ENCODE assay signal across 2 cellular contexts in the genomic region with DNA sequence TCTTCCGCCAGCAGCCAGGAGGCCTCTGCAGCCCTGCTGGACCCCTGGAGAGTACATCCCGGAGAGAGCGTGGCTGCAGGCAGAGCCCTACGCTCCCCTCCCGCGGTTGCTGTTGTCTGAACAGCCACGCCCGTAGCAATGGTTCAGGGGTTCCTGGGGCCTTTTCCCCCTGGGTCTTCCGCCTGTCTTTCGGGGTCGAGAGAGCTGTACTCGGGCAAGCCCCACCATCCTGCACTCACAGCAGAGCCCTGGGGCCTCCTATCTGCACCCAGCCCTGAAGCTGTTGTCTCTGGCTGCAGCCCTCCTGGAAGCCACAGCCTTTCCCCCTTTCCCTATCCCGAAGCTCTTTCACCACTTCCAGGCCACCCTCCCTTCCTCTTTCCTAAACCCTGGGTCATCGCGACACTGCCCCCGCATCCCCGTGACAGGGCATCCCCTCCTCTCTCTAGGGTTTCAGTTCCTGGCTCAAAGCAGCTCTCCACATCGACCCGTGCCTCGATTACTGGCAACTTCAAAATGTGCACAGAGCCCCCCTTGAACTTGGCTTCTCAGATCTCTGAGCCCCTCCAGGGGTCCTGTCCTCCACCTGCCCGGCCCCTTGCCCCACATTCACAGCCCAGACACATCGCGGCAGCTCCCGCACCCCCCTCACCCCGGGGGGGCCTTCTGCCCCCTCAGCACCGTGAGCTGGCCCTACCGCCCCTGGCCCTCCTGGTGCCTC.
TF ChIP-seq lines count a peak whose summit lies in the region.

No MANE protein-coding gene starts in this region.

TF ChIP-seq in A549, 52 proteins besides CTCF, POLR2A, EP300 and RAD21:
- TF ChIP-seq NFE2L2 (conservative IDR thresholded peaks at IDR 0.05; ENCODE audit: low read length) (no peak), MAZ (IDR thresholded peaks at IDR 0.05; ENCODE audit: borderline replicate concordance, low read depth, low read length) (no peak), CBX8 (IDR thresholded peaks at IDR 0.05) (no peak), BHLHE40 (IDR thresholded peaks at IDR 0.05; ENCODE audit: low read depth, low read length) (no peak), FOXS1 (CRISPR knock-in tag; IDR thresholded peaks at IDR 0.05) (no peak), TFCP2L1 (CRISPR knock-in tag; IDR thresholded peaks at IDR 0.05) (no peak), ZSCAN20 (CRISPR knock-in tag; IDR thresholded peaks at IDR 0.05) (no peak), CEBPB (IDR thresholded peaks at IDR 0.05) (no peak), EHMT2 (IDR thresholded peaks at IDR 0.05; ENCODE audit: low read depth) (no peak)
- TF ChIP-seq, protein P1, sequence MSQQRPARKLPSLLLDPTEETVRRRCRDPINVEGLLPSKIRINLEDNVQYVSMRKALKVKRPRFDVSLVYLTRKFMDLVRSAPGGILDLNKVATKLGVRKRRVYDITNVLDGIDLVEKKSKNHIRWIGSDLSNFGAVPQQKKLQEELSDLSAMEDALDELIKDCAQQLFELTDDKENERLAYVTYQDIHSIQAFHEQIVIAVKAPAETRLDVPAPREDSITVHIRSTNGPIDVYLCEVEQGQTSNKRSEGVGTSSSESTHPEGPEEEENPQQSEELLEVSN (IDR thresholded peaks at IDR 0.05; ENCODE audit: borderline replicate concordance, low read depth) = no peak
- TF ChIP-seq, protein P2, sequence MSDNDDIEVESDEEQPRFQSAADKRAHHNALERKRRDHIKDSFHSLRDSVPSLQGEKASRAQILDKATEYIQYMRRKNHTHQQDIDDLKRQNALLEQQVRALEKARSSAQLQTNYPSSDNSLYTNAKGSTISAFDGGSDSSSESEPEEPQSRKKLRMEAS (IDR thresholded peaks at IDR 0.05) = no peak

TF ChIP-seq in GM12878, 131 proteins besides CTCF, POLR2A, EP300 and RAD21:
- TF ChIP-seq, protein P3, sequence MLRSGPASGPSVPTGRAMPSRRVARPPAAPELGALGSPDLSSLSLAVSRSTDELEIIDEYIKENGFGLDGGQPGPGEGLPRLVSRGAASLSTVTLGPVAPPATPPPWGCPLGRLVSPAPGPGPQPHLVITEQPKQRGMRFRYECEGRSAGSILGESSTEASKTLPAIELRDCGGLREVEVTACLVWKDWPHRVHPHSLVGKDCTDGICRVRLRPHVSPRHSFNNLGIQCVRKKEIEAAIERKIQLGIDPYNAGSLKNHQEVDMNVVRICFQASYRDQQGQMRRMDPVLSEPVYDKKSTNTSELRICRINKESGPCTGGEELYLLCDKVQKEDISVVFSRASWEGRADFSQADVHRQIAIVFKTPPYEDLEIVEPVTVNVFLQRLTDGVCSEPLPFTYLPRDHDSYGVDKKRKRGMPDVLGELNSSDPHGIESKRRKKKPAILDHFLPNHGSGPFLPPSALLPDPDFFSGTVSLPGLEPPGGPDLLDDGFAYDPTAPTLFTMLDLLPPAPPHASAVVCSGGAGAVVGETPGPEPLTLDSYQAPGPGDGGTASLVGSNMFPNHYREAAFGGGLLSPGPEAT (IDR thresholded peaks at IDR 0.05; ENCODE audit: low read depth) = no peak
- TF ChIP-seq ATF7 (IDR thresholded peaks at IDR 0.05; ENCODE audit: low read depth) = no peak
- TF ChIP-seq MEF2A (IDR thresholded peaks at IDR 0.05; ENCODE audit: insufficient read depth, low read depth, low read length) = no peak
- TF ChIP-seq CBFB (IDR thresholded peaks at IDR 0.05; ENCODE audit: low read depth) = no peak
- TF ChIP-seq SMARCA5 (IDR thresholded peaks at IDR 0.05) = no peak
- no peak for TF ChIP-seq IKZF1 (conservative IDR thresholded peaks at IDR 0.05)
- TF ChIP-seq, protein P4, sequence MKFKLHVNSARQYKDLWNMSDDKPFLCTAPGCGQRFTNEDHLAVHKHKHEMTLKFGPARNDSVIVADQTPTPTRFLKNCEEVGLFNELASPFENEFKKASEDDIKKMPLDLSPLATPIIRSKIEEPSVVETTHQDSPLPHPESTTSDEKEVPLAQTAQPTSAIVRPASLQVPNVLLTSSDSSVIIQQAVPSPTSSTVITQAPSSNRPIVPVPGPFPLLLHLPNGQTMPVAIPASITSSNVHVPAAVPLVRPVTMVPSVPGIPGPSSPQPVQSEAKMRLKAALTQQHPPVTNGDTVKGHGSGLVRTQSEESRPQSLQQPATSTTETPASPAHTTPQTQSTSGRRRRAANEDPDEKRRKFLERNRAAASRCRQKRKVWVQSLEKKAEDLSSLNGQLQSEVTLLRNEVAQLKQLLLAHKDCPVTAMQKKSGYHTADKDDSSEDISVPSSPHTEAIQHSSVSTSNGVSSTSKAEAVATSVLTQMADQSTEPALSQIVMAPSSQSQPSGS (IDR thresholded peaks at IDR 0.05; ENCODE audit: low read length) = no peak
- TF ChIP-seq STAT1 (conservative IDR thresholded peaks at IDR 0.05) = no peak
- no peak for TF ChIP-seq IRF4 (IDR thresholded peaks at IDR 0.05; ENCODE audit: low read depth, low read length)
- TF ChIP-seq SMAD5 (IDR thresholded peaks at IDR 0.05; ENCODE audit: low read depth) = no peak
- TF ChIP-seq RELA (IDR thresholded peaks at IDR 0.05; ENCODE audit: borderline replicate concordance, partially characterized antibody) = no peak
- no peak for TF ChIP-seq ZNF207 (IDR thresholded peaks at IDR 0.05; ENCODE audit: borderline replicate concordance)
- TF ChIP-seq, protein P5, sequence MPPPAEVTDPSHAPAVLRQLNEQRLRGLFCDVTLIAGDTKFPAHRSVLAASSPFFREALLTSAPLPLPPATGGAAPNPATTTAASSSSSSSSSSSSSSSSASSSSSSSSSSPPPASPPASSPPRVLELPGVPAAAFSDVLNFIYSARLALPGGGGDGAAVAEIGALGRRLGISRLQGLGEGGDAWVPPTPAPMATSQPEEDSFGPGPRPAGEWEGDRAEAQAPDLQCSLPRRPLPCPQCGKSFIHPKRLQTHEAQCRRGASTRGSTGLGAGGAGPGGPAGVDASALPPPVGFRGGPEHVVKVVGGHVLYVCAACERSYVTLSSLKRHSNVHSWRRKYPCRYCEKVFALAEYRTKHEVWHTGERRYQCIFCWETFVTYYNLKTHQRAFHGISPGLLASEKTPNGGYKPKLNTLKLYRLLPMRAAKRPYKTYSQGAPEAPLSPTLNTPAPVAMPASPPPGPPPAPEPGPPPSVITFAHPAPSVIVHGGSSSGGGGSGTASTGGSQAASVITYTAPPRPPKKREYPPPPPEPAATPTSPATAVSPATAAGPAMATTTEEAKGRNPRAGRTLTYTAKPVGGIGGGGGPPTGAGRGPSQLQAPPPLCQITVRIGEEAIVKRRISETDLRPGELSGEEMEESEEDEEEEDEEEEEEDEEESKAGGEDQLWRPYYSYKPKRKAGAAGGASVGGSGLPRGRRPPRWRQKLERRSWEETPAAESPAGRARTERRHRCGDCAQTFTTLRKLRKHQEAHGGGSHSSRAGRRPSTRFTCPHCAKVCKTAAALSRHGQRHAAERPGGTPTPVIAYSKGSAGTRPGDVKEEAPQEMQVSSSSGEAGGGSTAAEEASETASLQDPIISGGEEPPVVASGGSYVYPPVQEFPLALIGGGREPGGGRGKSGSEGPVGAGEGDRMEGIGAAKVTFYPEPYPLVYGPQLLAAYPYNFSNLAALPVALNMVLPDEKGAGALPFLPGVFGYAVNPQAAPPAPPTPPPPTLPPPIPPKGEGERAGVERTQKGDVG (CRISPR knock-in tag; IDR thresholded peaks at IDR 0.05) = no peak
- no peak for TF ChIP-seq CREM (IDR thresholded peaks at IDR 0.05; ENCODE audit: low read depth)
- TF ChIP-seq, protein P6, sequence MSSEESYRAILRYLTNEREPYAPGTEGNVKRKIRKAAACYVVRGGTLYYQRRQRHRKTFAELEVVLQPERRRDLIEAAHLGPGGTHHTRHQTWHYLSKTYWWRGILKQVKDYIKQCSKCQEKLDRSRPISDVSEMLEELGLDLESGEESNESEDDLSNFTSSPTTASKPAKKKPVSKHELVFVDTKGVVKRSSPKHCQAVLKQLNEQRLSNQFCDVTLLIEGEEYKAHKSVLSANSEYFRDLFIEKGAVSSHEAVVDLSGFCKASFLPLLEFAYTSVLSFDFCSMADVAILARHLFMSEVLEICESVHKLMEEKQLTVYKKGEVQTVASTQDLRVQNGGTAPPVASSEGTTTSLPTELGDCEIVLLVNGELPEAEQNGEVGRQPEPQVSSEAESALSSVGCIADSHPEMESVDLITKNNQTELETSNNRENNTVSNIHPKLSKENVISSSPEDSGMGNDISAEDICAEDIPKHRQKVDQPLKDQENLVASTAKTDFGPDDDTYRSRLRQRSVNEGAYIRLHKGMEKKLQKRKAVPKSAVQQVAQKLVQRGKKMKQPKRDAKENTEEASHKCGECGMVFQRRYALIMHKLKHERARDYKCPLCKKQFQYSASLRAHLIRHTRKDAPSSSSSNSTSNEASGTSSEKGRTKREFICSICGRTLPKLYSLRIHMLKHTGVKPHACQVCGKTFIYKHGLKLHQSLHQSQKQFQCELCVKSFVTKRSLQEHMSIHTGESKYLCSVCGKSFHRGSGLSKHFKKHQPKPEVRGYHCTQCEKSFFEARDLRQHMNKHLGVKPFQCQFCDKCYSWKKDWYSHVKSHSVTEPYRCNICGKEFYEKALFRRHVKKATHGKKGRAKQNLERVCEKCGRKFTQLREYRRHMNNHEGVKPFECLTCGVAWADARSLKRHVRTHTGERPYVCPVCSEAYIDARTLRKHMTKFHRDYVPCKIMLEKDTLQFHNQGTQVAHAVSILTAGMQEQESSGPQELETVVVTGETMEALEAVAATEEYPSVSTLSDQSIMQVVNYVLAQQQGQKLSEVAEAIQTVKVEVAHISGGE (CRISPR knock-in tag; IDR thresholded peaks at IDR 0.05) = no peak
- TF ChIP-seq NR2C2 (IDR thresholded peaks at IDR 0.05; ENCODE audit: borderline replicate concordance, control insufficient read depth, insufficient read length, low read depth) = no peak
- no peak for TF ChIP-seq SIX5 (IDR thresholded peaks at IDR 0.05; ENCODE audit: low read depth, low read length, severe bottlenecking)
- TF ChIP-seq YY1 (IDR thresholded peaks at IDR 0.05; ENCODE audit: low read depth, low read length) = no peak
- TF ChIP-seq, protein P7, sequence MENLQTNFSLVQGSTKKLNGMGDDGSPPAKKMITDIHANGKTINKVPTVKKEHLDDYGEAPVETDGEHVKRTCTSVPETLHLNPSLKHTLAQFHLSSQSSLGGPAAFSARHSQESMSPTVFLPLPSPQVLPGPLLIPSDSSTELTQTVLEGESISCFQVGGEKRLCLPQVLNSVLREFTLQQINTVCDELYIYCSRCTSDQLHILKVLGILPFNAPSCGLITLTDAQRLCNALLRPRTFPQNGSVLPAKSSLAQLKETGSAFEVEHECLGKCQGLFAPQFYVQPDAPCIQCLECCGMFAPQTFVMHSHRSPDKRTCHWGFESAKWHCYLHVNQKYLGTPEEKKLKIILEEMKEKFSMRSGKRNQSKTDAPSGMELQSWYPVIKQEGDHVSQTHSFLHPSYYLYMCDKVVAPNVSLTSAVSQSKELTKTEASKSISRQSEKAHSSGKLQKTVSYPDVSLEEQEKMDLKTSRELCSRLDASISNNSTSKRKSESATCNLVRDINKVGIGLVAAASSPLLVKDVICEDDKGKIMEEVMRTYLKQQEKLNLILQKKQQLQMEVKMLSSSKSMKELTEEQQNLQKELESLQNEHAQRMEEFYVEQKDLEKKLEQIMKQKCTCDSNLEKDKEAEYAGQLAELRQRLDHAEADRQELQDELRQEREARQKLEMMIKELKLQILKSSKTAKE (IDR thresholded peaks at IDR 0.05; ENCODE audit: low read depth, poor library complexity, severe bottlenecking) = no peak
- TF ChIP-seq NRF1 (conservative IDR thresholded peaks at IDR 0.05; ENCODE audit: low read depth, low read length) = no peak
